8 cellular contexts compared by ENCODE assay signal in genomic region chr20:33811763-33812672, GRCh38. TPM values are rescaled to one million over a fixed set of nuclear protein-coding genes. Genes with fewer than 3 reads are reported as not detected.
DNase-seq lines count a peak whose midpoint lies in the region; ATAC-seq and TF ChIP-seq lines count a peak whose summit lies in the region.

No MANE protein-coding gene starts in this region.

- CTCF ChIA-PET in Panc1 (lab: Charles Lee) = interaction anchor here (0.6 to 0.7 kb wide), 3 partner anchors 19 to 20 kb away, joined by 4 to 7 read pairs (median 6); no protein-coding TSS in a partner anchor

- POLR2A ChIA-PET in Panc1 (lab: Charles Lee) = no interaction called here

- H3K9me3 Mint-ChIP-seq in activated naive CD8-positive, alpha-beta T cell treated with anti-CD3 and anti-CD28 coated beads, Interleukin-2, amount 50 U/mL, for 24 hours = no peaks in the 10 kb centered on the region

- 0 to 1% (median 0%) methylated on average over 25 of the region's 25 CpGs for WGBS in psoas muscle, 3 donors

- intact Hi-C loops in Panc1 (cut with micrococcal nuclease; ENCODE audit: unreplicated experiment) = no loop called here
- intact Hi-C loops in left ventricle myocardium inferior (cut with micrococcal nuclease) = no loop called here
- intact Hi-C loops in psoas muscle (cut with DNase I) = loop anchor here in 1 of 2 donors (2.0 kb wide), 1 partner anchor 301 kb away; the partner anchor contains the start of gene EIF2S2

- peak overlapping the region; percentile 98 for H3K27ac Mint-ChIP-seq in activated naive CD8-positive, alpha-beta T cell treated with anti-CD3 and anti-CD28 coated beads, Interleukin-2, amount 50 U/mL, for 24 hours

- peak; percentile 62 for DNase-seq in DMS53 (lab: John Stamatoyannopoulos, UW)
- DNase-seq in Panc1 (ENCODE audit: low read depth, low spot score) = peak; percentile 33
- peak; percentile 66 for DNase-seq in activated naive CD8-positive, alpha-beta T cell treated with anti-CD3 and anti-CD28 coated beads, Interleukin-2, amount 50 U/mL, for 24 hours
- peak; percentile 45 for DNase-seq in left ventricle myocardium inferior
- DNase-seq in psoas muscle = peak; percentile 74 to 85

- H3K4me1 ChIP-seq in Panc1 (ENCODE audit: control insufficient read depth, insufficient read depth, low read length) (peaks cover 4% of the 10 kb centered on the region), left ventricle myocardium inferior (peaks cover 63% of the 10 kb centered on the region), psoas muscle (peaks cover 37% of the 10 kb centered on the region)

- H3K36me3 Mint-ChIP-seq in activated naive CD8-positive, alpha-beta T cell treated with anti-CD3 and anti-CD28 coated beads, Interleukin-2, amount 50 U/mL, for 24 hours (ENCODE audit: low read depth) = peaks cover 32% of the 10 kb centered on the region

- H3K36me3 ChIP-seq in Panc1 (ENCODE audit: control insufficient read depth, insufficient read depth, low read length) = no peaks in the 10 kb centered on the region
- H3K36me3 ChIP-seq in left ventricle myocardium inferior = peaks cover 4% of the 10 kb centered on the region
- peaks cover 4 to 6% of the 10 kb centered on the region in 2 donors for H3K36me3 ChIP-seq in psoas muscle (ENCODE audit: insufficient read depth in 1 of 2, low read depth in 1 of 2)

- peak; percentile 14 for ATAC-seq in HG02642 (IDR thresholded peaks at IDR 0.05; ENCODE audit: poor library complexity, unreplicated experiment)
- peak; percentile 8; the same call in 1 of the 2 replicates for ATAC-seq in Panc1
- peak; percentile 31 for ATAC-seq in activated naive CD8-positive, alpha-beta T cell treated with anti-CD3 and anti-CD28 coated beads, Interleukin-2, amount 50 U/mL, for 24 hours
- peak; percentile 64 to 80 (median 73) for ATAC-seq in psoas muscle
- no peak for ATAC-seq in HG02571 (IDR thresholded peaks at IDR 0.05; ENCODE audit: unreplicated experiment)
- ATAC-seq in HG03469 (IDR thresholded peaks at IDR 0.05; ENCODE audit: unreplicated experiment) = no peak

- no TSS peak for BruUV-seq in Panc1 (replicated peaks; lab: Mats Ljungman, UMichigan)

- H3K27me3 ChIP-seq in Panc1 (ENCODE audit: control insufficient read depth, insufficient read depth, low read length) (no peaks in the 10 kb centered on the region), left ventricle myocardium inferior (ENCODE audit: low read depth) (no peaks in the 10 kb centered on the region), psoas muscle (ENCODE audit: insufficient read depth in 3 of 3, low read length in 2 of 3) (no peaks in the 10 kb centered on the region)

- in situ Hi-C loops in Panc1 (cut with HindIII; ENCODE audit: low pct_unique_long_range_greater_than_20kb, low sequenced_read_pairs) = no loop called here

- H3K9me3 ChIP-seq in Panc1 (ENCODE audit: control insufficient read depth, insufficient read depth, low read depth, low read length) (no peaks in the 10 kb centered on the region), left ventricle myocardium inferior (replicated peaks) (no peaks in the 10 kb centered on the region), psoas muscle (no peaks in the 10 kb centered on the region)

- no peaks in the 10 kb centered on the region for H3K27me3 Mint-ChIP-seq in activated naive CD8-positive, alpha-beta T cell treated with anti-CD3 and anti-CD28 coated beads, Interleukin-2, amount 50 U/mL, for 24 hours

- peak overlapping the region; percentile 99 for H3K4me3 Mint-ChIP-seq in activated naive CD8-positive, alpha-beta T cell treated with anti-CD3 and anti-CD28 coated beads, Interleukin-2, amount 50 U/mL, for 24 hours

- no peak for TF ChIP-seq CTCF in Panc1 (IDR thresholded peaks at IDR 0.05)
- no peak for TF ChIP-seq CTCF in left ventricle myocardium inferior (IDR thresholded peaks at IDR 0.05; ENCODE audit: borderline replicate concordance)
- no peak for TF ChIP-seq CTCF in psoas muscle (IDR thresholded peaks at IDR 0.05)

- H3K27ac ChIP-seq in Panc1 (ENCODE audit: low read length) (peak overlapping the region; percentile 90), left ventricle myocardium inferior (replicated peaks) (peak overlapping the region; percentile 94), psoas muscle (peak overlapping the region; percentile 95)

- H3K4me1 Mint-ChIP-seq in activated naive CD8-positive, alpha-beta T cell treated with anti-CD3 and anti-CD28 coated beads, Interleukin-2, amount 50 U/mL, for 24 hours = peaks cover 49% of the 10 kb centered on the region

- H3K4me3 ChIP-seq in Panc1 (ENCODE audit: low read depth in 2 of 2, low read length in 2 of 2) (peak overlapping the region; percentile 61 to 96), left ventricle myocardium inferior (peak overlapping the region; percentile 97), psoas muscle (peak overlapping the region; percentile 94)

RNA-seq across cellular contexts. Expression of gene CHMP4B, which starts 0.9 kb away (rescaled TPM):
- total RNA-seq in Panc1 (2021; ENCODE audit: unreplicated experiment) (87.5 TPM), left ventricle myocardium inferior (104 TPM), psoas muscle (100 to 1,000 TPM in 3 of 4 donors, 10 to 100 TPM in 1; 72.5 to 151 (median 119) TPM)
- polyA plus RNA-seq in Panc1 (2012; ENCODE audit: insufficient read length) = 148 TPM
- 100 to 1,000 TPM; 165 to 267 (median 226) TPM for polyA plus RNA-seq in psoas muscle

Comparison
In these comparisons a context has a peak if more than half of its experiments do, and no peak if none do; other contexts are left out.
1. ATAC-seq: peak in HG02642 (single experiment), Panc1 (single experiment), activated naive CD8-positive, alpha-beta T cell treated with anti-CD3 and anti-CD28 coated beads, Interleukin-2, amount 50 U/mL, for 24 hours (single experiment) and psoas muscle (4 of 4); none in HG02571 (single experiment) and HG03469 (single experiment).
2. Peak in every context shown above with its lines, with median percentiles within 50 percentile points of each other: DNase-seq, H3K27ac ChIP-seq and H3K4me3 ChIP-seq.